ENCODE assay signal across 8 cellular contexts in the genomic region with DNA sequence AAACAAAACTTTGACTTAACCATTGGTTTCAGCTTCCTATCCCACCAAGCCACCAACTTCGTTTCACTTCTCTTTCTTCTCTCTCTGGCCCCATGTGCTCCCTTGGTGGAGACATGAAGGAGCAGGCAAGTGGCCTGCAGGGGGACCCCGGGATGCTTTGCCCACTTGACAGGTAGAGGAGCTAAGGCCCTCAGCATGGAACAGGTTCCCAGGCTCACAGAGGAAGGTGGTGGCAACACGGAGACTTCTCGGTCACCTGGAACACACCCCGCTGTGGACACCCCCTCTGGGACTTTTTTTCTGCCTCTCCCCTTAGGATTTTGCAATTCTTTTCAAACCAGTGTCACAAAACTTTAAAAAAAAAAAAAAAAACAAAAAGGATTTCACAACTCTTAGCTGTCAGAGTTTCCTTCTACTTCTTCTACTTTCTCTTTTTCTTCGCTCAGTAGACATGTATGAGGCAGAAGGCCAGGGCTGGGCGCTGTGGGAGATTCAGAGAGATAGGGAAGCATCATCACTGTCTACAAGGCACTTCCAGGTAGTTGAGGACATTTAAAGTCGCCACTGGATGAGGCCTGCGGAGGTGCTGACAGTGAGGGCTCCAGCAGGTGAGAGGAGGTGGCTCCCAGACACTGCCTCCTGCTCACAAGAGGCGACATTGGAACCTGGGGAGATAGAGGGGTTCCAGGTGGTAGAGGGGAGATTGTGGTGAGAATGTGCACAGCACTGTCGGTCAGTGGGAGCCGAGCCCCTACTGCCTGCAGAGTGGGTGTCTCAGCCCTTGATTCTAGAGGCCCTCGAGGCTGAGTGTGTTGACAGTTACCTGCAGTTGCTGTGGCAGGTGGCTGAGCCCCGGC.
DNase-seq lines count a peak whose midpoint lies in the region; ATAC-seq, FAIRE-seq and TF ChIP-seq lines count a peak whose summit lies in the region.

No MANE protein-coding gene starts in this region.

- DNase-seq in GM12892 (ENCODE audit: insufficient read length) (peak; percentile 63), mucosa of descending colon (peak in 1 of 3 donors; percentile 29), ACHN (no peak), activated T-cell treated with anti-CD3 and anti-CD28 coated beads for 4 hours (no peak)
- DNase-seq in activated naive CD8-positive, alpha-beta T cell treated with anti-CD3 and anti-CD28 coated beads, Interleukin-2, amount 50 U/mL, for 24 hours, result no peak
- DNase-seq in activated CD4-positive, alpha-beta T cell treated with anti-CD3 and anti-CD28 coated beads, Interleukin-2, amount 10 ng/mL, durations not matched to agents 7 days and 5 days, result no peak

- peaks cover 3% of the 10 kb centered on the region for H3K36me3 Mint-ChIP-seq in activated naive CD8-positive, alpha-beta T cell treated with anti-CD3 and anti-CD28 coated beads, Interleukin-2, amount 50 U/mL, for 24 hours (ENCODE audit: low read depth)
- H3K36me3 Mint-ChIP-seq in activated CD4-positive, alpha-beta T cell treated with anti-CD3 and anti-CD28 coated beads, Interleukin-2, amount 10 ng/mL, durations not matched to agents 7 days and 5 days (ENCODE audit: low read depth), result no peaks in the 10 kb centered on the region

- no peaks in the 10 kb centered on the region for H3K4me1 ChIP-seq in mucosa of descending colon (ENCODE audit: low read depth)

- ATAC-seq in GM21367 (IDR thresholded peaks at IDR 0.05; ENCODE audit: unreplicated experiment), result peak; percentile 82
- ATAC-seq in HG03565 (IDR thresholded peaks at IDR 0.05; ENCODE audit: unreplicated experiment), result peak; percentile 76
- ATAC-seq in activated naive CD8-positive, alpha-beta T cell treated with anti-CD3 and anti-CD28 coated beads, Interleukin-2, amount 50 U/mL, for 24 hours, result peak; percentile 41
- peak; percentile 11 for ATAC-seq in mucosa of descending colon

- TF ChIP-seq POLR2A in GM12892 (IDR thresholded peaks at IDR 0.05; ENCODE audit: low read depth, low read length), result no peak

- no peaks in the 10 kb centered on the region for H3K9me3 ChIP-seq in mucosa of descending colon

- no peaks in the 10 kb centered on the region for H3K9me3 Mint-ChIP-seq in activated naive CD8-positive, alpha-beta T cell treated with anti-CD3 and anti-CD28 coated beads, Interleukin-2, amount 50 U/mL, for 24 hours
- no peaks in the 10 kb centered on the region for H3K9me3 Mint-ChIP-seq in activated CD4-positive, alpha-beta T cell treated with anti-CD3 and anti-CD28 coated beads, Interleukin-2, amount 10 ng/mL, durations not matched to agents 7 days and 5 days

- H3K4me3 Mint-ChIP-seq in activated naive CD8-positive, alpha-beta T cell treated with anti-CD3 and anti-CD28 coated beads, Interleukin-2, amount 50 U/mL, for 24 hours, result no peak overlapping the region
- H3K4me3 Mint-ChIP-seq in activated CD4-positive, alpha-beta T cell treated with anti-CD3 and anti-CD28 coated beads, Interleukin-2, amount 10 ng/mL, durations not matched to agents 7 days and 5 days, result no peak overlapping the region

- intact Hi-C loops in mucosa of descending colon (cut with DNase I, micrococcal nuclease), result no loop called here

- no peak for TF ChIP-seq CTCF in mucosa of descending colon (IDR thresholded peaks at IDR 0.05)

- POLR2A ChIA-PET in activated CD4-positive, alpha-beta T cell treated with anti-CD3 and anti-CD28 coated beads, Interleukin-2, amount 10 ng/mL, durations not matched to agents 7 days and 5 days (lab: Charles Lee), result no interaction called here

- no peak overlapping the region for H3K27ac Mint-ChIP-seq in activated naive CD8-positive, alpha-beta T cell treated with anti-CD3 and anti-CD28 coated beads, Interleukin-2, amount 50 U/mL, for 24 hours
- H3K27ac Mint-ChIP-seq in activated CD4-positive, alpha-beta T cell treated with anti-CD3 and anti-CD28 coated beads, Interleukin-2, amount 10 ng/mL, durations not matched to agents 7 days and 5 days, result no peak overlapping the region

- CTCF ChIA-PET in activated CD4-positive, alpha-beta T cell treated with anti-CD3 and anti-CD28 coated beads, Interleukin-2, amount 10 ng/mL, durations not matched to agents 7 days and 5 days (lab: Charles Lee), result interaction anchor here (1.0 to 4.7 kb wide), 5 partner anchors 9 to 34 kb away, joined by 3 to 26 read pairs (median 4); no protein-coding TSS in a partner anchor

- in situ Hi-C loops in ACHN (cut with HindIII; ENCODE audit: low pct_ligation_motif_present, low pct_unique_long_range_greater_than_20kb, low sequenced_read_pairs), result no loop called here

- H3K4me3 ChIP-seq in mucosa of descending colon, result no peak overlapping the region

- peak; percentile 77 for FAIRE-seq in GM12892 (lab: Jason Lieb, UNC)

- peaks cover 6% of the 10 kb centered on the region for H3K27me3 Mint-ChIP-seq in activated naive CD8-positive, alpha-beta T cell treated with anti-CD3 and anti-CD28 coated beads, Interleukin-2, amount 50 U/mL, for 24 hours
- peaks cover 3% of the 10 kb centered on the region for H3K27me3 Mint-ChIP-seq in activated CD4-positive, alpha-beta T cell treated with anti-CD3 and anti-CD28 coated beads, Interleukin-2, amount 10 ng/mL, durations not matched to agents 7 days and 5 days

- H3K4me1 Mint-ChIP-seq in activated naive CD8-positive, alpha-beta T cell treated with anti-CD3 and anti-CD28 coated beads, Interleukin-2, amount 50 U/mL, for 24 hours, result peaks cover 16% of the 10 kb centered on the region
- H3K4me1 Mint-ChIP-seq in activated CD4-positive, alpha-beta T cell treated with anti-CD3 and anti-CD28 coated beads, Interleukin-2, amount 10 ng/mL, durations not matched to agents 7 days and 5 days, result peaks cover 27% of the 10 kb centered on the region

- H3K36me3 ChIP-seq in mucosa of descending colon (ENCODE audit: low read depth), result no peaks in the 10 kb centered on the region

Comparison
In these comparisons a context has a peak if more than half of its experiments do, and no peak if none do; other contexts are left out.
1. ATAC-seq: peak in every context shown above with its lines; median percentile 82 in GM21367; 76 in HG03565; 41 in activated naive CD8-positive, alpha-beta T cell treated with anti-CD3 and anti-CD28 coated beads, Interleukin-2, amount 50 U/mL, for 24 hours; 11 in mucosa of descending colon.